In genomic region chr13:31276386-31276785, GRCh38 we compare ENCODE assay signal across 14 cellular contexts.
DNase-seq lines count a peak whose midpoint lies in the region; ATAC-seq, FAIRE-seq and TF ChIP-seq lines count a peak whose summit lies in the region.
"Had no signal": no experiment of that assay in that cellular context is flagged by ENCODE, and none has a peak within 500 bp of the region (broad histone marks: within the 10 kb centered on the region; RNA-seq: fewer than 3 reads in every experiment).

No MANE protein-coding gene starts in this region.

- H3K9ac ChIP-seq in astrocyte (ENCODE audit: low read length): peak overlapping the region; percentile 30
- H3K9ac ChIP-seq: BLaER1 treated with 17β-estradiol and CSF1 and Interleukin-3, amounts not matched to agents 10 nM and 100 nM had no signal

- H3K4me1 ChIP-seq in astrocyte (ENCODE audit: insufficient read depth, low read length): peaks cover 29% of the 10 kb centered on the region
- H3K4me1 ChIP-seq: BLaER1 treated with 17β-estradiol and CSF1 and Interleukin-3, amounts not matched to agents 10 nM and 100 nM had no signal

- H3K9me3 Mint-ChIP-seq in astrocyte (ENCODE audit: unreplicated experiment) (peaks cover 4% of the 10 kb centered on the region), nephron (peaks cover 14% of the 10 kb centered on the region), osteocyte (ENCODE audit: unreplicated experiment) (peaks cover 10% of the 10 kb centered on the region)

- H3K4me3 ChIP-seq in astrocyte (ENCODE audit: insufficient read depth, low read depth, low read length): no peak overlapping the region
- no peak overlapping the region for H3K4me3 ChIP-seq in H7 (ENCODE audit: insufficient read depth, low read depth, low read length)
- H3K4me3 ChIP-seq: BLaER1 treated with 17β-estradiol and CSF1 and Interleukin-3, amounts not matched to agents 10 nM and 100 nM; GM23338 had no signal

- no peak overlapping the region for H2AFZ ChIP-seq in astrocyte (ENCODE audit: low read depth, low read length)
- H2AFZ ChIP-seq: GM23338 had no signal

- H3K36me3 ChIP-seq in astrocyte (ENCODE audit: insufficient read depth, low read length): no peaks in the 10 kb centered on the region
- H3K36me3 ChIP-seq in H7 (replicated peaks; ENCODE audit: control insufficient read depth, insufficient read depth, low read length): no peaks in the 10 kb centered on the region

- H3K27ac ChIP-seq in astrocyte (ENCODE audit: low read depth, low read length): peak overlapping the region; percentile 56
- peak overlapping the region; percentile 81 for H3K27ac ChIP-seq in caudate nucleus (ENCODE audit: low read depth, low read length)
- H3K27ac ChIP-seq: BLaER1 treated with 17β-estradiol and CSF1 and Interleukin-3, amounts not matched to agents 10 nM and 100 nM had no signal

- ATAC-seq in sciatic nerve: no peak
- ATAC-seq: GM23338 had no signal

- H3K9me3 ChIP-seq in astrocyte (ENCODE audit: insufficient read depth, low read depth, low read length): no peaks in the 10 kb centered on the region

- no peak overlapping the region for H3K27ac Mint-ChIP-seq in astrocyte (ENCODE audit: unreplicated experiment)
- peak overlapping the region in 2 of 3 experiments; percentile 18 to 25 for H3K27ac Mint-ChIP-seq in nephron
- H3K27ac Mint-ChIP-seq in osteocyte (ENCODE audit: unreplicated experiment): peak overlapping the region; percentile 53
- H3K27ac Mint-ChIP-seq: CD4-positive, CD25-positive, alpha-beta regulatory T cell; GM23338; H9 had no signal

- H3K4me1 Mint-ChIP-seq in astrocyte (ENCODE audit: low read depth, unreplicated experiment) (peaks cover 2% of the 10 kb centered on the region), nephron (peaks cover 8% of the 10 kb centered on the region), osteocyte (ENCODE audit: unreplicated experiment) (peaks cover 43% of the 10 kb centered on the region)
- H3K4me1 Mint-ChIP-seq: CD4-positive, CD25-positive, alpha-beta regulatory T cell; GM23338 had no signal

- no peaks in the 10 kb centered on the region for H3K79me2 ChIP-seq in astrocyte (ENCODE audit: insufficient read depth, low read length)

- H3K36me3 Mint-ChIP-seq in astrocyte (ENCODE audit: low read depth, unreplicated experiment): peaks cover 15% of the 10 kb centered on the region
- H3K36me3 Mint-ChIP-seq in nephron (ENCODE audit: low read depth): peaks cover 84% of the 10 kb centered on the region
- peaks cover 6% of the 10 kb centered on the region for H3K36me3 Mint-ChIP-seq in osteocyte (ENCODE audit: unreplicated experiment)

- DNase-seq in astrocyte (ENCODE audit: low read depth) (peak; percentile 86), caudate nucleus (lab: John Stamatoyannopoulos, UW) (peak in 2 of 61 donors; percentile 22 to 33), osteocyte (ENCODE audit: extremely low spot score, unreplicated experiment) (no peak), midbrain (lab: John Stamatoyannopoulos, UW) (no peak), H7 (no peak), NCI-H82 treated with DMSO at 0.1 percent for 48 hours (lab: John Stamatoyannopoulos, UW; ENCODE audit: unreplicated experiment) (no peak), sciatic nerve (ENCODE audit: low spot score) (no peak)
- DNase-seq: 8988T; CD4-positive, CD25-positive, alpha-beta regulatory T cell; DMS53; H9 had no signal

- peak; percentile 50 for FAIRE-seq in astrocyte (lab: Jason Lieb, UNC)

- intact Hi-C loops in sciatic nerve (cut with DNase I): no loop called here

- H3K4me2 ChIP-seq in astrocyte (ENCODE audit: low read length): peak overlapping the region; percentile 26
- H3K4me2 ChIP-seq: BLaER1 treated with 17β-estradiol and CSF1 and Interleukin-3, amounts not matched to agents 10 nM and 100 nM; GM23338 had no signal

- TF ChIP-seq CTCF in astrocyte (IDR thresholded peaks at IDR 0.05; ENCODE audit: insufficient read depth, low read depth, low read length): no peak
- TF ChIP-seq CTCF in nephron (IDR thresholded peaks at IDR 0.05; ENCODE audit: unreplicated experiment in 3 of 3): no peak
- TF ChIP-seq CTCF in osteocyte (IDR thresholded peaks at IDR 0.05): no peak

- H3K27me3 ChIP-seq in astrocyte (ENCODE audit: insufficient read depth, low read length) (no peaks in the 10 kb centered on the region), H7 (ENCODE audit: control insufficient read depth, insufficient read depth, low read length) (no peaks in the 10 kb centered on the region)
- H3K27me3 ChIP-seq: BLaER1 treated with 17β-estradiol and CSF1 and Interleukin-3, amounts not matched to agents 10 nM and 100 nM had no signal

- no peaks in the 10 kb centered on the region for H4K20me1 ChIP-seq in astrocyte (ENCODE audit: insufficient read depth, low read length)
- H4K20me1 ChIP-seq: BLaER1 treated with 17β-estradiol and CSF1 and Interleukin-3, amounts not matched to agents 10 nM and 100 nM had no signal

- H3K27me3 Mint-ChIP-seq in astrocyte (ENCODE audit: low read depth, unreplicated experiment) (no peaks in the 10 kb centered on the region), nephron (ENCODE audit: low read depth) (peaks cover 4% of the 10 kb centered on the region), osteocyte (ENCODE audit: unreplicated experiment) (no peaks in the 10 kb centered on the region)
- H3K27me3 Mint-ChIP-seq: CD4-positive, CD25-positive, alpha-beta regulatory T cell had no signal

- H3K4me3 Mint-ChIP-seq in astrocyte (ENCODE audit: unreplicated experiment) (no peak overlapping the region), nephron (no peak overlapping the region), osteocyte (ENCODE audit: unreplicated experiment) (no peak overlapping the region)
- H3K4me3 Mint-ChIP-seq: CD4-positive, CD25-positive, alpha-beta regulatory T cell; GM23338; H9 had no signal
